ENCODE assay signal across 15 cellular contexts in the genomic region with DNA sequence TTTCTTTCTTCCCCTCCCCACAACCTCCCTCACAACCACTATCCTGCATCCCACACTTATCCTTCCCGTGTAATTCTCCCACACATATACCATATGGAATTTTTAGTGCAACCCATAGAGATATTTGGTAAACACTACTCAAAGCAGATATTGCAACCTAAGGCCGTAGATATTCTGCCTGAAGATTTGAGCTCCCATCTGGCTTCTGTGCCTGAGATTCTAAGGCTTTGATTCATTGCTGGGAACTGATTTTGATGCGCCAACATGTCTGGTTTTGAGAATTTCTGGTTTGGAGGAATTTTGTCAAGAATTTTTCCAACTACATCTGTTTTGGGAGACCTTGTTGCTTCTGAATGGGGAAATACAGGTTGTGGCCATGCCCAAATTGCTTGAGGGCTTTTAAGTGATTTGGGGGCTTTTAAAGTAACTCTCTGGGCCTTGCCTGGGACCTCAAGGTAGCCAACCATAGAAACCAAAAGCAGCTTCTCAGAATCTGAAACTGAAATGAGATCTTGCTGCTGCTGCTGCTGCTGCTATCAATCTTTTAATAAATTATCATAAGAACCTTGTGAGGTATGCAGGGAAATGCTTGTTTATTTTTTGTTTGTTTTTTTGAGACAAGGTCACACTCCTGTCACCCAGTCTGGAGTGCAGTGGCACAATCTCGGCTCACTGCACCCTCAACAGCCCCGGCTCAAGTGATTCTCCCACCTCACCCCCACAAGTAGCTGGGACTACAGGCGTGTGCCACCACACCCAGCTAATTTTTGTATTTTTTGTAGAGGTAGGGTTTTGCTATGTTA. TPM values are rescaled to one million over a fixed set of nuclear protein-coding genes. Genes with fewer than 3 reads are reported as not detected.
DNase-seq lines count a peak whose midpoint lies in the region; ATAC-seq, FAIRE-seq and TF ChIP-seq lines count a peak whose summit lies in the region.
"Had no signal": no experiment of that assay in that cellular context is flagged by ENCODE, and none has a peak within 500 bp of the region (broad histone marks: within the 10 kb centered on the region; RNA-seq: fewer than 3 reads in every experiment).

No MANE protein-coding gene starts in this region.

- ATAC-seq in GM19351 (IDR thresholded peaks at IDR 0.05; ENCODE audit: unreplicated experiment) (peak; percentile 58), HG02642 (IDR thresholded peaks at IDR 0.05; ENCODE audit: poor library complexity, unreplicated experiment) (peak; percentile 65), HG03378 (IDR thresholded peaks at IDR 0.05; ENCODE audit: unreplicated experiment) (peak; percentile 66)

- DNase-seq in GM13976 (ENCODE audit: low spot score) (peak; percentile 34), HTR-8/SVneo (ENCODE audit: insufficient read length, low spot score) (no peak), endothelial cell (ENCODE audit: low spot score) (no peak), OCI-M2 (lab: John Stamatoyannopoulos, UW; ENCODE audit: unreplicated experiment) (no peak), A172 (ENCODE audit: low spot score) (no peak)
- DNase-seq: DMS53, mammary epithelial cell, NCI-H2171, T-helper 2 cell had no signal

- no peak overlapping the region for H3K27ac Mint-ChIP-seq in endothelial cell (ENCODE audit: unreplicated experiment)
- H3K27ac Mint-ChIP-seq: activated T-helper 2 cell treated with anti-CD3 and anti-CD28 coated beads, Interferon-gamma antibody, Interleukin-2, Interleukin-4, amounts not matched to agents 10 μg/mL and 5 μg/mL and 100 μg/mL, durations not matched to agents 14 hours and 24 hours and 36 hours had no signal

- H3K36me3 Mint-ChIP-seq in endothelial cell (ENCODE audit: low read depth, unreplicated experiment), result no peaks in the 10 kb centered on the region

- peaks cover 2% of the 10 kb centered on the region for H3K27me3 Mint-ChIP-seq in endothelial cell (ENCODE audit: unreplicated experiment)

- no peaks in the 10 kb centered on the region for H3K4me1 Mint-ChIP-seq in endothelial cell (ENCODE audit: unreplicated experiment)

- no peak for FAIRE-seq in HTR-8/SVneo (lab: Jason Lieb, UNC)

- H3K4me3 Mint-ChIP-seq in endothelial cell (ENCODE audit: unreplicated experiment), result no peak overlapping the region

- TF ChIP-seq CTCF in GM13976 (IDR thresholded peaks at IDR 0.05; ENCODE audit: borderline replicate concordance, control extremely low read depth, extremely low read depth, insufficient read depth, missing control alignments), result no peak
- TF ChIP-seq CTCF in endothelial cell (IDR thresholded peaks at IDR 0.05; ENCODE audit: unreplicated experiment), result no peak

- in situ Hi-C loops in GM13976 (cut with MboI; ENCODE audit: low sequenced_read_pairs, unreplicated experiment), result no loop called here

- H3K9me3 Mint-ChIP-seq in endothelial cell (ENCODE audit: unreplicated experiment), result no peaks in the 10 kb centered on the region
- H3K9me3 Mint-ChIP-seq: activated T-helper 2 cell treated with anti-CD3 and anti-CD28 coated beads, Interferon-gamma antibody, Interleukin-2, Interleukin-4, amounts not matched to agents 10 μg/mL and 5 μg/mL and 100 μg/mL, durations not matched to agents 14 hours and 24 hours and 36 hours had no signal

RNA-seq across cellular contexts. Expression of gene PLAC8L1, which starts 36.2 kb away (rescaled TPM):
- total RNA-seq in endothelial cell (ENCODE audit: unreplicated experiment), result 0.80 TPM
- not detected in 2 replicates for total RNA-seq in A172 (2014; rRNA removed; shearing (Covaris generic))
- total RNA-seq: breast epithelium, LHCN-M2, mammary epithelial cell had no signal
